Comparison of ENCODE assay signal across 15 cellular contexts in the genomic region with DNA sequence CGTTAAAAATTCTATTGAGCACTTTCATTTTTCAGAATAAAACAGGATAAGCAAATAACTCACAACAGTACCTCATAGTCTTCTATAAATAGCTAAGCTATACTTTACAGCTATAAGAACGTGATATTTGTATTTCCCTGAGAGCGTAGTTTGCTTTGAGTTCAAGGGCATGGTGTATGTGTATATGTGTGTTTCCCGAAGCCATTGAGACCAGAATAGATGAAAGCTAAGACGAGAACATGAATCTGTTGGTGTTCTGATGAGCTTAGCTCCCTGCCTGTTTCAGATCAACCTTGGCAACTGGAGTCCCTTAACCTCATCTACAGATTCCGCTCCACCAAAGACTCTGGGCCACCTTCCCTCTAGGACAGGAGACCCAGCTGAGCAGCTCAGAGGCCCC.
"Had no signal": no experiment of that assay in that cellular context is flagged by ENCODE, and none has a peak within 500 bp of the region (broad histone marks: within the 10 kb centered on the region; RNA-seq: fewer than 3 reads in every experiment).

No MANE protein-coding gene starts in this region.

- H3K9me3 Mint-ChIP-seq: activated CD4-positive, alpha-beta T cell treated with anti-CD3 and anti-CD28 coated beads, Interleukin-2, amount 10 ng/mL, durations not matched to agents 24 days and 14 days; activated naive CD4-positive, alpha-beta T cell treated with anti-CD3 and anti-CD28 coated beads, Interleukin-2, amount 10 ng/mL, durations not matched to agents 7 days and 5 days; endodermal cell; naive thymus-derived CD4-positive, alpha-beta T cell had no signal

- H3K4me3 ChIP-seq: adrenal gland, left ventricle myocardium inferior, mucosa of descending colon, upper lobe of left lung had no signal

- ATAC-seq: mucosa of descending colon; naive thymus-derived CD4-positive, alpha-beta T cell; SK-N-SH treated with all-trans-retinoic acid at 6 μM for 48 hours; stimulated activated naive CD8-positive, alpha-beta T cell treated with anti-CD3 and anti-CD28 coated beads, Interleukin-15, Interleukin-2, amounts not matched to agents 100 U/mL and 50 U/mL, for 24 hours; T-helper 17 cell had no signal

- H3K36me3 ChIP-seq: adrenal gland, left ventricle myocardium inferior, WERI-Rb-1 had no signal

- H3K4me3 Mint-ChIP-seq: activated CD4-positive, alpha-beta T cell treated with anti-CD3 and anti-CD28 coated beads, Interleukin-2, amount 10 ng/mL, durations not matched to agents 24 days and 14 days; activated naive CD4-positive, alpha-beta T cell treated with anti-CD3 and anti-CD28 coated beads, Interleukin-2, amount 10 ng/mL, durations not matched to agents 7 days and 5 days; endodermal cell; naive thymus-derived CD4-positive, alpha-beta T cell; T-helper 17 cell had no signal

- H3K27ac Mint-ChIP-seq: activated CD4-positive, alpha-beta T cell treated with anti-CD3 and anti-CD28 coated beads, Interleukin-2, amount 10 ng/mL, durations not matched to agents 24 days and 14 days; activated naive CD4-positive, alpha-beta T cell treated with anti-CD3 and anti-CD28 coated beads, Interleukin-2, amount 10 ng/mL, durations not matched to agents 7 days and 5 days; endodermal cell; T-helper 17 cell had no signal

- H3K27me3 Mint-ChIP-seq: activated CD4-positive, alpha-beta T cell treated with anti-CD3 and anti-CD28 coated beads, Interleukin-2, amount 10 ng/mL, durations not matched to agents 24 days and 14 days; activated naive CD4-positive, alpha-beta T cell treated with anti-CD3 and anti-CD28 coated beads, Interleukin-2, amount 10 ng/mL, durations not matched to agents 7 days and 5 days; naive thymus-derived CD4-positive, alpha-beta T cell; T-helper 17 cell had no signal

- H3K9me3 ChIP-seq: adrenal gland, left ventricle myocardium inferior, mucosa of descending colon, upper lobe of left lung had no signal

- H3K27ac ChIP-seq: adrenal gland, left ventricle myocardium inferior, upper lobe of left lung, WERI-Rb-1 had no signal

- DNase-seq: activated CD4-positive, alpha-beta T cell treated with anti-CD3 and anti-CD28 coated beads, Interleukin-2, amount 10 ng/mL, durations not matched to agents 24 days and 14 days; activated naive CD4-positive, alpha-beta T cell treated with anti-CD3 and anti-CD28 coated beads, Interleukin-2, amount 10 ng/mL, durations not matched to agents 7 days and 5 days; activated T-cell treated with anti-CD3 and anti-CD28 coated beads for 4 hours; erythroblast; left ventricle myocardium inferior; mucosa of descending colon; stimulated activated CD4-positive, alpha-beta T cell treated with anti-CD3 and anti-CD28 coated beads, Interleukin-2, amount 100 ng/mL, for 48 hours; stimulated activated naive CD8-positive, alpha-beta T cell treated with anti-CD3 and anti-CD28 coated beads, Interleukin-15, Interleukin-2, amounts not matched to agents 100 U/mL and 50 U/mL, for 24 hours; T-helper 17 cell; upper lobe of left lung; WERI-Rb-1 had no signal

- H3K27me3 ChIP-seq: adrenal gland, upper lobe of left lung had no signal
